1 cellular context compared by ENCODE assay signal in genomic region chr6:167845856-167846255, GRCh38.
TF ChIP-seq lines count a peak whose summit lies in the region.

No MANE protein-coding gene starts in this region.

TF ChIP-seq in GM23338, 12 proteins besides CTCF, POLR2A, EP300 and RAD21 (continued from another document):
- TF ChIP-seq ZNF462 (CRISPR knock-in tag; IDR thresholded peaks at IDR 0.05) (no peak), EZH2 (IDR thresholded peaks at IDR 0.05; ENCODE audit: low read depth, unreplicated experiment) (no peak)
